Comparison of ENCODE assay signal across 6 cellular contexts in genomic region chr17:44069974-44070454, GRCh38. TPM values are rescaled to one million over a fixed set of nuclear protein-coding genes. Genes with fewer than 3 reads are reported as not detected.
A peak's percentile ranks its signal among the peaks of the same experiment; 100 is the strongest.
DNase-seq lines count a peak whose midpoint lies in the region; ATAC-seq and TF ChIP-seq lines count a peak whose summit lies in the region.

No MANE protein-coding gene starts in this region.

- H3K27ac ChIP-seq in thyroid gland = peak overlapping the region; percentile 21 to 88 (median 31)

- no peaks in the 10 kb centered on the region for H3K36me3 ChIP-seq in thyroid gland

- no peak for TF ChIP-seq CTCF in thyroid gland (IDR thresholded peaks at IDR 0.05)

- 26 to 30% methylated on average over 7 of the region's 7 CpGs for WGBS in thyroid gland, 2 donors

- no peaks in the 10 kb centered on the region for H3K9me3 ChIP-seq in thyroid gland

- no peaks in the 10 kb centered on the region for H3K27me3 ChIP-seq in thyroid gland

- no peak for TF ChIP-seq POLR2A in thyroid gland (IDR thresholded peaks at IDR 0.05)

- DNase-seq in RKO (ENCODE audit: low spot score) = peak; percentile 69
- peak in 25 of 42 donors; percentile 13 to 61 (median 39) for DNase-seq in head of caudate nucleus
- peak in 1 of 2 donors; percentile 24 for DNase-seq in thyroid gland
- no peak for DNase-seq in cerebellum (ENCODE audit: low spot score)

- peak; percentile 1 for ATAC-seq in GM21390 (IDR thresholded peaks at IDR 0.05; ENCODE audit: unreplicated experiment)
- ATAC-seq in GM18498 (IDR thresholded peaks at IDR 0.05; ENCODE audit: unreplicated experiment) = no peak

- H3K4me3 ChIP-seq in thyroid gland (replicated peaks in 1 of 3) = peak overlapping the region in 1 of 3 donors; percentile 78

- intact Hi-C loops in head of caudate nucleus (cut with DNase I) (loop anchor here (5.0 kb wide), 1 partner anchor 42 kb away; no protein-coding TSS in a partner anchor), thyroid gland (cut with DNase I) (loop anchor here (10.0 kb wide), 1 partner anchor 55 kb away; the partner anchor contains the start of gene HDAC5)

- peaks cover 20 to 28% of the 10 kb centered on the region in 2 donors for H3K4me1 ChIP-seq in thyroid gland

RNA-seq across cellular contexts. Expression of gene G6PC3, which starts 0.5 kb away (rescaled TPM):
- total RNA-seq in thyroid gland (100 to 1,000 TPM in 2 of 4 donors, 10 to 100 TPM in 2; 41.4 to 104 (median 80.8) TPM), cerebellum (18.0 TPM)

RNA-seq across cellular contexts. Expression of gene LSM12, which starts 3.5 kb away (rescaled TPM):
- 10 to 100 TPM; 41.3 to 47.2 (median 43.8) TPM for total RNA-seq in thyroid gland
- 18.1 TPM for total RNA-seq in cerebellum

RNA-seq across cellular contexts. Expression of gene HDAC5, which starts 53.4 kb away (rescaled TPM):
- total RNA-seq in thyroid gland (100 to 1,000 TPM in 2 of 4 donors, 10 to 100 TPM in 2; 69.5 to 142 (median 107) TPM), cerebellum (42.6 TPM)

RNA-seq across cellular contexts. Expression of gene TMEM101, which starts 55.3 kb away (rescaled TPM):
- 10 to 100 TPM; 33.6 to 56.9 (median 45.0) TPM for total RNA-seq in thyroid gland
- total RNA-seq in cerebellum = 25.2 TPM
